ENCODE assay signal across 8 cellular contexts in the genomic region with DNA sequence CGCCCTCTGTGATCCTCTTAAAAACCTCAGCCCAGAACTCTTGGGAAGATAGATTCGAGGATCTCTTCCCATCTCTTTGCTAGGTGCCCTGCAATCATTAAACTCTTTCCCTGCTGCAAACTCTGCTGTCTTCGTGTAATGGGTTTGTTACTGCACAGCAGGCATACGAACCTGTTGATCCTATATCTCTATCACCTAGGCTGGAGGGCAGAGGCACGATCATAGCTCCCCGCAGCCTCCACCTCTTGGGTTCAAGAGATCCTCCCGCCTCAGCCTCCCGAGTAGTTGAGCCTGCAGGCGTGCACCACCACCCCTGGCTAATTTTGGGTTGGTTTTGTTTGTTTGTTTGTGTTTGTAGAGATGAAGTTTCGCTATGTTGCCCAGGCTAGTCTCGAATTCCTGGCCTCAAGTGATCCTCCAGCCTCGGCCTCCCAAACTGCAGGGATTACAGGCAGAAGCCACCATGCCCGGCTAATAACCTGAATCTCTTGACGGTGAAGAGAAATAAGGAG. TPM values are rescaled to one million over a fixed set of nuclear protein-coding genes. Genes with fewer than 3 reads are reported as not detected.
DNase-seq lines count a peak whose midpoint lies in the region; TF ChIP-seq lines count a peak whose summit lies in the region.

No MANE protein-coding gene starts in this region.

- TF ChIP-seq CTCF in neural cell (IDR thresholded peaks at IDR 0.05; ENCODE audit: poor library complexity, severe bottlenecking): no peak

- no peak overlapping the region for H3K9ac ChIP-seq in BLaER1
- H3K9ac ChIP-seq in neural cell (ENCODE audit: low read length): peak overlapping the region; percentile 68

- H3K4me2 ChIP-seq in BLaER1: peak overlapping the region; percentile 68
- H3K4me2 ChIP-seq in neural cell (ENCODE audit: low read length): no peak overlapping the region

- H2AFZ ChIP-seq in neural cell (ENCODE audit: low read depth, low read length): peak overlapping the region; percentile 29

- no peaks in the 10 kb centered on the region for H3K9me2 ChIP-seq in neural cell (ENCODE audit: insufficient read depth, low read length)

- DNase-seq in MG63 (no peak), NCI-H446 (lab: John Stamatoyannopoulos, UW) (no peak), globus pallidus (ENCODE audit: low spot score) (no peak), NCI-H748 (lab: John Stamatoyannopoulos, UW; ENCODE audit: unreplicated experiment) (no peak)
- no peak for DNase-seq in central memory CD4-positive, alpha-beta T cell

- H3K4me1 ChIP-seq in BLaER1: 0 out of 2 replicates have a peak, but pooled peaks cover 5% of the 10 kb centered on the region
- no peaks in the 10 kb centered on the region for H3K4me1 ChIP-seq in ectodermal cell (ENCODE audit: control insufficient read depth, insufficient read depth, low read length)

- H3K9me3 ChIP-seq in BLaER1 (peaks cover 16% of the 10 kb centered on the region), MG63 (no peaks in the 10 kb centered on the region), ectodermal cell (ENCODE audit: control insufficient read depth, low read length) (no peaks in the 10 kb centered on the region), neural cell (ENCODE audit: low read length) (no peaks in the 10 kb centered on the region)

- no peak for TF ChIP-seq RAD21 in neural cell (conservative IDR thresholded peaks at IDR 0.05)

- H3K27me3 ChIP-seq in BLaER1: peaks cover 19% of the 10 kb centered on the region
- H3K27me3 ChIP-seq in MG63: no peaks in the 10 kb centered on the region
- peaks cover 28% of the 10 kb centered on the region for H3K27me3 ChIP-seq in ectodermal cell (ENCODE audit: control insufficient read depth, insufficient read depth, low read length, poor library complexity, severe bottlenecking)
- no peaks in the 10 kb centered on the region for H3K27me3 ChIP-seq in neural cell (ENCODE audit: insufficient read depth, low read depth, low read length)

- WGBS in ectodermal cell, 2 experiments: 86% methylated on average over 14 of the region's 14 CpGs

- H4K20me1 ChIP-seq in BLaER1 (no peaks in the 10 kb centered on the region), neural cell (ENCODE audit: insufficient read depth) (no peaks in the 10 kb centered on the region)

- H3K4me3 ChIP-seq in BLaER1 (peak overlapping the region; percentile 70), MG63 (peak overlapping the region; percentile 76), ectodermal cell (ENCODE audit: insufficient read depth, low read depth, low read length) (peak overlapping the region; percentile 71), neural cell (ENCODE audit: low read length) (peak overlapping the region; percentile 93)

- no peaks in the 10 kb centered on the region for H3F3A ChIP-seq in neural cell (ENCODE audit: insufficient read depth, low read length, poor library complexity, severe bottlenecking)

- H3K36me3 ChIP-seq in BLaER1 (no peaks in the 10 kb centered on the region), MG63 (peaks cover 4% of the 10 kb centered on the region; the same call in 1 of the 2 replicates), ectodermal cell (ENCODE audit: control insufficient read depth, insufficient read depth, low read length) (peaks cover 4% of the 10 kb centered on the region), neural cell (ENCODE audit: insufficient read depth, low read length) (peaks cover 5% of the 10 kb centered on the region)

- TF ChIP-seq EP300 in neural cell (conservative IDR thresholded peaks at IDR 0.05; ENCODE audit: poor library complexity, severe bottlenecking): no peak

- no peaks in the 10 kb centered on the region for H3K79me2 ChIP-seq in neural cell (replicated peaks; ENCODE audit: insufficient read depth, low read length)

- no peak overlapping the region for H3K27ac ChIP-seq in BLaER1
- no peak overlapping the region for H3K27ac ChIP-seq in ectodermal cell (ENCODE audit: insufficient read depth, low read depth, low read length, poor library complexity, severe bottlenecking)
- peak overlapping the region; percentile 40 for H3K27ac ChIP-seq in neural cell (ENCODE audit: low read length)

TF ChIP-seq in neural cell, 6 proteins besides CTCF, POLR2A, EP300 and RAD21:
- TF ChIP-seq POLR2AphosphoS5 (IDR thresholded peaks at IDR 0.05): no peak
- TF ChIP-seq EZH2 (IDR thresholded peaks at IDR 0.05; ENCODE audit: borderline replicate concordance, insufficient read depth, low read length, poor library complexity, severe bottlenecking): no peak
- TF ChIP-seq, protein P1, sequence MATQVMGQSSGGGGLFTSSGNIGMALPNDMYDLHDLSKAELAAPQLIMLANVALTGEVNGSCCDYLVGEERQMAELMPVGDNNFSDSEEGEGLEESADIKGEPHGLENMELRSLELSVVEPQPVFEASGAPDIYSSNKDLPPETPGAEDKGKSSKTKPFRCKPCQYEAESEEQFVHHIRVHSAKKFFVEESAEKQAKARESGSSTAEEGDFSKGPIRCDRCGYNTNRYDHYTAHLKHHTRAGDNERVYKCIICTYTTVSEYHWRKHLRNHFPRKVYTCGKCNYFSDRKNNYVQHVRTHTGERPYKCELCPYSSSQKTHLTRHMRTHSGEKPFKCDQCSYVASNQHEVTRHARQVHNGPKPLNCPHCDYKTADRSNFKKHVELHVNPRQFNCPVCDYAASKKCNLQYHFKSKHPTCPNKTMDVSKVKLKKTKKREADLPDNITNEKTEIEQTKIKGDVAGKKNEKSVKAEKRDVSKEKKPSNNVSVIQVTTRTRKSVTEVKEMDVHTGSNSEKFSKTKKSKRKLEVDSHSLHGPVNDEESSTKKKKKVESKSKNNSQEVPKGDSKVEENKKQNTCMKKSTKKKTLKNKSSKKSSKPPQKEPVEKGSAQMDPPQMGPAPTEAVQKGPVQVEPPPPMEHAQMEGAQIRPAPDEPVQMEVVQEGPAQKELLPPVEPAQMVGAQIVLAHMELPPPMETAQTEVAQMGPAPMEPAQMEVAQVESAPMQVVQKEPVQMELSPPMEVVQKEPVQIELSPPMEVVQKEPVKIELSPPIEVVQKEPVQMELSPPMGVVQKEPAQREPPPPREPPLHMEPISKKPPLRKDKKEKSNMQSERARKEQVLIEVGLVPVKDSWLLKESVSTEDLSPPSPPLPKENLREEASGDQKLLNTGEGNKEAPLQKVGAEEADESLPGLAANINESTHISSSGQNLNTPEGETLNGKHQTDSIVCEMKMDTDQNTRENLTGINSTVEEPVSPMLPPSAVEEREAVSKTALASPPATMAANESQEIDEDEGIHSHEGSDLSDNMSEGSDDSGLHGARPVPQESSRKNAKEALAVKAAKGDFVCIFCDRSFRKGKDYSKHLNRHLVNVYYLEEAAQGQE (IDR thresholded peaks at IDR 0.05; ENCODE audit: borderline replicate concordance): no peak
- no peak for TF ChIP-seq TAF1 (IDR thresholded peaks at IDR 0.05; ENCODE audit: low read depth)
- TF ChIP-seq SMC3 (conservative IDR thresholded peaks at IDR 0.05; ENCODE audit: poor library complexity): no peak
- no peak for TF ChIP-seq MXI1 (conservative IDR thresholded peaks at IDR 0.05; ENCODE audit: poor library complexity, severe bottlenecking)
TF ChIP-seq in neural cell: peak in this region for 0.

RNA-seq across cellular contexts. Expression of a gene that starts 0.5 kb away (rescaled TPM):
- 3.9 and 5.2 TPM in 2 replicates for total RNA-seq in MG63 (2014; rRNA removed; shearing (Covaris generic); ENCODE audit: low replicate concordance)
- polyA plus RNA-seq in ectodermal cell (2013, experiment 1 of 4): 11.9 TPM
- polyA plus RNA-seq in ectodermal cell (2013, experiment 2 of 4): 10.6 TPM
- 7.4 TPM for polyA plus RNA-seq in ectodermal cell (2013, experiment 3 of 4)
- 8.7 TPM for polyA plus RNA-seq in ectodermal cell (2013, experiment 4 of 4)
- polyA plus RNA-seq in neural cell: 4.6 and 9.1 TPM in 2 replicates
- 13.5 and 13.9 TPM in 2 replicates for polyA minus RNA-seq in neural cell

RNA-seq across cellular contexts. Expression of a gene that starts 30.7 kb away (rescaled TPM):
- 1.3 TPM in 1 of 2 replicates, not detected in the other for total RNA-seq in MG63 (2014; rRNA removed; shearing (Covaris generic); ENCODE audit: low replicate concordance)
- polyA plus RNA-seq in ectodermal cell (2013, experiment 1 of 4): 1.6 TPM
- 1.1 TPM for polyA plus RNA-seq in ectodermal cell (2013, experiment 2 of 4)
- 1.4 TPM for polyA plus RNA-seq in ectodermal cell (2013, experiment 3 of 4)
- polyA plus RNA-seq in ectodermal cell (2013, experiment 4 of 4): 1.5 TPM
- 2.3 and 2.7 TPM in 2 replicates for polyA plus RNA-seq in neural cell
- 1.4 and 1.5 TPM in 2 replicates for polyA minus RNA-seq in neural cell
